Comparison of ENCODE assay signal across 15 cellular contexts in genomic region chr3:14463330-14464216, GRCh38.
DNase-seq lines count a peak whose midpoint lies in the region; ATAC-seq and TF ChIP-seq lines count a peak whose summit lies in the region.
"Had no signal": no experiment of that assay in that cellular context is flagged by ENCODE, and none has a peak within 500 bp of the region (broad histone marks: within the 10 kb centered on the region; RNA-seq: fewer than 3 reads in every experiment).

No MANE protein-coding gene starts in this region.

- peaks cover 98% of the 10 kb centered on the region for H3K36me3 Mint-ChIP-seq in activated T-cell treated with anti-CD3 and anti-CD28 coated beads, Interleukin-2, amount 50 U/mL, for 24 hours (ENCODE audit: low read depth)
- peaks cover 22% of the 10 kb centered on the region for H3K36me3 Mint-ChIP-seq in endothelial cell (ENCODE audit: low read depth, unreplicated experiment)
- H3K36me3 Mint-ChIP-seq in natural killer cell treated with Interleukin-12 subunit alpha and Interleukin-12 subunit beta and Interleukin-15 and Interleukin-18, amount 100 ng/mL, for 72 hours, result peaks cover 6% of the 10 kb centered on the region
- H3K36me3 Mint-ChIP-seq: natural killer cell had no signal

- no peaks in the 10 kb centered on the region for H3K9me3 Mint-ChIP-seq in activated T-cell treated with anti-CD3 and anti-CD28 coated beads, Interleukin-2, amount 50 U/mL, for 24 hours
- no peaks in the 10 kb centered on the region for H3K9me3 Mint-ChIP-seq in endothelial cell (ENCODE audit: unreplicated experiment)
- no peaks in the 10 kb centered on the region for H3K9me3 Mint-ChIP-seq in natural killer cell treated with Interleukin-12 subunit alpha and Interleukin-12 subunit beta and Interleukin-15 and Interleukin-18, amount 100 ng/mL, for 72 hours
- H3K9me3 Mint-ChIP-seq: natural killer cell had no signal

- peaks cover 0 to 43% (median 22%) of the 10 kb centered on the region in 6 donors for H3K4me1 ChIP-seq in spleen

- peaks cover 35% of the 10 kb centered on the region for H3K4me1 Mint-ChIP-seq in activated T-cell treated with anti-CD3 and anti-CD28 coated beads, Interleukin-2, amount 50 U/mL, for 24 hours (ENCODE audit: low read depth)
- H3K4me1 Mint-ChIP-seq in endothelial cell (ENCODE audit: unreplicated experiment), result peaks cover 16% of the 10 kb centered on the region
- H3K4me1 Mint-ChIP-seq in natural killer cell treated with Interleukin-12 subunit alpha and Interleukin-12 subunit beta and Interleukin-15 and Interleukin-18, amount 100 ng/mL, for 72 hours (ENCODE audit: low read depth in 2 of 2), result peaks cover 15 to 18% of the 10 kb centered on the region in 2 donors

- 72 to 88% (median 82%) methylated on average over 28 of the region's 28 CpGs for WGBS in spleen, 5 donors

- no peak for TF ChIP-seq POLR2A in spleen (IDR thresholded peaks at IDR 0.05)

- H3K4me3 ChIP-seq in spleen, result no peak overlapping the region
- H3K4me3 ChIP-seq: coronary artery had no signal

- no peak for DNase-seq in activated T-cell treated with anti-CD3 and anti-CD28 coated beads, Interleukin-2, amount 50 U/mL, for 24 hours
- no peak for DNase-seq in activated T-cell treated with anti-CD3 and anti-CD28 coated beads, Interleukin-2, amount 50 U/mL, for 48 hours
- peak; percentile 41 for DNase-seq in NCI-H146 treated with DMSO at 0.1 percent for 48 hours (lab: John Stamatoyannopoulos, UW; ENCODE audit: unreplicated experiment)
- DNase-seq in endothelial cell (ENCODE audit: low spot score), result no peak
- DNase-seq in spleen, result no peak
- DNase-seq in NCI-H187 (lab: John Stamatoyannopoulos, UW), result no peak
- DNase-seq in natural killer cell treated with Interleukin-12 subunit alpha and Interleukin-12 subunit beta and Interleukin-15 and Interleukin-18, amount 100 ng/mL, for 72 hours (ENCODE audit: low spot score), result no peak
- no peak for DNase-seq in GM19240 (ENCODE audit: insufficient read length, low spot score)
- DNase-seq: activated CD8-positive, alpha-beta T cell treated with anti-CD3 and anti-CD28 coated beads, Interleukin-2, amount 10 ng/mL, durations not matched to agents 7 days and 5 days; activated gamma-delta T cell treated with Interleukin-2 at 50 U/mL for 16 hours; glutamatergic neuron; natural killer cell; NCI-H2029 treated with DMSO at 0.1 percent for 48 hours; NCI-H526 treated with DMSO at 0.1 percent for 48 hours had no signal

- ATAC-seq in natural killer cell treated with Interleukin-12 subunit alpha and Interleukin-12 subunit beta and Interleukin-15 and Interleukin-18, amount 100 ng/mL, for 72 hours, result no peak
- ATAC-seq: activated CD8-positive, alpha-beta T cell treated with anti-CD3 and anti-CD28 coated beads, Interleukin-2, amount 10 ng/mL, durations not matched to agents 7 days and 5 days; natural killer cell had no signal

- H3K27me3 ChIP-seq in spleen (replicated peaks in 1 of 7), result no peaks in the 10 kb centered on the region

- peak overlapping the region in 5 of 8 donors; percentile 5 to 47 (median 22) for H3K27ac ChIP-seq in spleen
- H3K27ac ChIP-seq: coronary artery had no signal

- peaks cover 0 to 100% (median 78%) of the 10 kb centered on the region in 6 donors for H3K36me3 ChIP-seq in spleen

- no peaks in the 10 kb centered on the region for H3K27me3 Mint-ChIP-seq in activated T-cell treated with anti-CD3 and anti-CD28 coated beads, Interleukin-2, amount 50 U/mL, for 24 hours
- peaks cover 5% of the 10 kb centered on the region for H3K27me3 Mint-ChIP-seq in endothelial cell (ENCODE audit: unreplicated experiment)
- H3K27me3 Mint-ChIP-seq in natural killer cell treated with Interleukin-12 subunit alpha and Interleukin-12 subunit beta and Interleukin-15 and Interleukin-18, amount 100 ng/mL, for 72 hours, result no peaks in the 10 kb centered on the region

- intact Hi-C loops in spleen (cut with DNase I; ENCODE audit: low total_unique reads), result loop anchor here (10.0 kb wide), 1 partner anchor 569 kb away; no protein-coding TSS in a partner anchor

- H3K9me3 ChIP-seq in spleen, result no peaks in the 10 kb centered on the region

- no peak overlapping the region for H3K4me3 Mint-ChIP-seq in activated T-cell treated with anti-CD3 and anti-CD28 coated beads, Interleukin-2, amount 50 U/mL, for 24 hours
- H3K4me3 Mint-ChIP-seq in endothelial cell (ENCODE audit: unreplicated experiment), result peak overlapping the region; percentile 49
- no peak overlapping the region for H3K4me3 Mint-ChIP-seq in natural killer cell treated with Interleukin-12 subunit alpha and Interleukin-12 subunit beta and Interleukin-15 and Interleukin-18, amount 100 ng/mL, for 72 hours
- H3K4me3 Mint-ChIP-seq: activated CD8-positive, alpha-beta T cell treated with anti-CD3 and anti-CD28 coated beads, Interleukin-2, amount 10 ng/mL, durations not matched to agents 7 days and 5 days; natural killer cell had no signal

- H3K27ac Mint-ChIP-seq in activated T-cell treated with anti-CD3 and anti-CD28 coated beads, Interleukin-2, amount 50 U/mL, for 24 hours, result peak overlapping the region; percentile 88
- no peak overlapping the region for H3K27ac Mint-ChIP-seq in endothelial cell (ENCODE audit: unreplicated experiment)
- no peak overlapping the region for H3K27ac Mint-ChIP-seq in natural killer cell treated with Interleukin-12 subunit alpha and Interleukin-12 subunit beta and Interleukin-15 and Interleukin-18, amount 100 ng/mL, for 72 hours
- H3K27ac Mint-ChIP-seq: activated CD8-positive, alpha-beta T cell treated with anti-CD3 and anti-CD28 coated beads, Interleukin-2, amount 10 ng/mL, durations not matched to agents 7 days and 5 days; natural killer cell had no signal

- no peak for TF ChIP-seq CTCF in endothelial cell (IDR thresholded peaks at IDR 0.05; ENCODE audit: unreplicated experiment)
- TF ChIP-seq CTCF in spleen (IDR thresholded peaks at IDR 0.05 in 8 of 11, conservative IDR thresholded peaks at IDR 0.05 in 3 of 11), result no peak
